ENCODE assay signal across 8 cellular contexts in genomic region chr4:77818077-77818666, GRCh38. TPM values are rescaled to one million over a fixed set of nuclear protein-coding genes. Genes with fewer than 3 reads are reported as not detected.
DNase-seq lines count a peak whose midpoint lies in the region; ATAC-seq and TF ChIP-seq lines count a peak whose summit lies in the region.

No MANE protein-coding gene starts in this region.

- H3K36me3 ChIP-seq in WERI-Rb-1 (no peaks in the 10 kb centered on the region; the same call in 1 of the 2 replicates), colonic mucosa (no peaks in the 10 kb centered on the region)

- TF ChIP-seq CTCF in WERI-Rb-1 (IDR thresholded peaks at IDR 0.05; ENCODE audit: low read depth, low read length) (peak; percentile 49), colonic mucosa (IDR thresholded peaks at IDR 0.05) (peak; percentile 35)

- no peaks in the 10 kb centered on the region for H3K27me3 ChIP-seq in WERI-Rb-1 (ENCODE audit: insufficient read depth, low read depth, severe bottlenecking)
- H3K27me3 ChIP-seq in colonic mucosa: no peaks in the 10 kb centered on the region

- H3K9ac ChIP-seq in colonic mucosa (ENCODE audit: low read depth in 2 of 2, low read length in 2 of 2): peak overlapping the region; percentile 81 to 96

- peak; percentile 7 for DNase-seq in NK-92 treated with Interleukin-12 subunit alpha and Interleukin-12 subunit beta, amount 100 ng/mL, for 24 hours (lab: John Stamatoyannopoulos, UW)
- DNase-seq in NK-92 (lab: John Stamatoyannopoulos, UW; ENCODE audit: unreplicated experiment): no peak
- DNase-seq in NCI-H345 (lab: John Stamatoyannopoulos, UW): peak; percentile 65
- peak; percentile 83 for DNase-seq in WERI-Rb-1
- peak; percentile 84 for DNase-seq in colonic mucosa
- DNase-seq in kidney glomerular epithelial cell (lab: John Stamatoyannopoulos, UW): peak; percentile 77
- peak; percentile 50 for DNase-seq in stimulated activated CD4-positive, alpha-beta T cell treated with anti-CD3 and anti-CD28 coated beads, Interleukin-1b, Interleukin-23, amount 100 ng/mL, for 48 hours

- peak overlapping the region; percentile 82 for H3K4me3 ChIP-seq in WERI-Rb-1 (ENCODE audit: low read depth, low read length)
- peak overlapping the region; percentile 90 for H3K4me3 ChIP-seq in colonic mucosa

- H3K9me3 ChIP-seq in WERI-Rb-1 (ENCODE audit: severe bottlenecking): no peaks in the 10 kb centered on the region
- no peaks in the 10 kb centered on the region for H3K9me3 ChIP-seq in colonic mucosa

- peak; percentile 24 for ATAC-seq in HG03095 (IDR thresholded peaks at IDR 0.05; ENCODE audit: unreplicated experiment)

- H3K27ac ChIP-seq in WERI-Rb-1 (peak overlapping the region; percentile 93), colonic mucosa (peak overlapping the region; percentile 100)

- intact Hi-C loops in colonic mucosa (cut with DNase I): no loop called here

- H3K4me1 ChIP-seq in colonic mucosa: no peaks in the 10 kb centered on the region

RNA-seq across cellular contexts. Expression of gene CNOT6L, which starts 1.0 kb away (rescaled TPM):
- total RNA-seq in colonic mucosa: 10 to 100 TPM; 32.4 to 56.6 TPM

RNA-seq across cellular contexts. Expression of gene MRPL1, which starts 44.5 kb away (rescaled TPM):
- total RNA-seq in colonic mucosa: 10 to 100 TPM; 37.2 to 42.3 TPM
